Comparison of ENCODE assay signal across 13 cellular contexts in the genomic region with DNA sequence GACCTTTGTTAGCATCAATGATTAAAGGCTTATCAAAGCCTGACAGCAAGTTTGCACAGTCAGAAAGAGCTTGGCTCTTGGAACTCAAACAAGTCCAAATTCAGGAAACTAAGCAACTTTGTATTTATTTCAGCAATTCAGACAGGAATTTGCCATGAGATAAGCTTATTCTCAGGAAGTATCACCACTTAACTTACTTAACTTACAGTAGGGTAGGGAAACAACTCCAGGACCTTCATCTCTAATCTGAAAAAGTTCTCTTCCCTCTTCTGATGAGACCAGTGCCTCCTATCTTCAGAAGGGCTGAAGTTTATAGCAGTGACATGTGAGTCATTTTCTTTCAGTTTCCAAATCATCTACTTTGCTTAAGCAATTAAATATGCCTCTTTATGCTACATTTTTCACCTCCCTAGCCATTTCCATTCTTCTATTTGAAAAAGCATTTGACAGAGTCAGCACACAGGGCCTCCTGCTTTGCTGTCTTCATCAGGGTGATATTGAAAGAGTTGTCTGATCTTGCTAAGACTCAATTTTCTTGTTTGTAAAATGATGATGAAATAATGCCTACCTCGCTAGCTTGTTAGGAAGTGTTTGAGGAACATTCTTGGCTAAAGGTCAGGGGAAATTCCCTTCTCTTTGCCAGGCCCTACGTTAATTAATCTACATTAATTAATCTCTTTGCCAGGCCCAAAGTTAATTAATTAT.
DNase-seq lines count a peak whose midpoint lies in the region; ATAC-seq, FAIRE-seq and TF ChIP-seq lines count a peak whose summit lies in the region.
"Had no signal": no experiment of that assay in that cellular context is flagged by ENCODE, and none has a peak within 500 bp of the region (broad histone marks: within the 10 kb centered on the region; RNA-seq: fewer than 3 reads in every experiment).

No MANE protein-coding gene starts in this region.

- no peak overlapping the region for H3K4me3 Mint-ChIP-seq in WTC11

- no peaks in the 10 kb centered on the region for H3K4me1 Mint-ChIP-seq in WTC11

- H3K27me3 ChIP-seq in right atrium auricular region (no peaks in the 10 kb centered on the region), GM12878 (replicated peaks in 1 of 2; ENCODE audit: control insufficient read depth in 2 of 2, insufficient read depth in 2 of 2, low read length in 1 of 2) (no peaks in the 10 kb centered on the region), right cardiac atrium (ENCODE audit: control insufficient read depth, insufficient read depth) (no peaks in the 10 kb centered on the region), upper lobe of right lung (no peaks in the 10 kb centered on the region), aorta (ENCODE audit: control insufficient read depth in 1 of 2, insufficient read depth in 2 of 2, low read length in 1 of 2) (no peaks in the 10 kb centered on the region)
- H3K27me3 ChIP-seq: BLaER1 treated with 17β-estradiol and CSF1 and Interleukin-3, amounts not matched to agents 10 nM and 100 nM had no signal

- no peak for TF ChIP-seq RAD21 in GM12878 (IDR thresholded peaks at IDR 0.05; ENCODE audit: insufficient read depth, low read depth, low read length)

- no peak overlapping the region for H3K4me2 ChIP-seq in GM12878 (ENCODE audit: control insufficient read depth, insufficient read depth)

- ATAC-seq in left ventricle myocardium superior (peak; percentile 35), GM12878 (0 out of 3 replicates have a peak, but pooled peaks have one; percentile 21), right cardiac atrium (peak; percentile 65 to 74), upper lobe of right lung (no peak), aorta (ENCODE audit: low FRiP score) (no peak), WTC11 (no peak)

- no peaks in the 10 kb centered on the region for H3K36me3 Mint-ChIP-seq in WTC11

- H3K27ac ChIP-seq in right atrium auricular region: no peak overlapping the region
- no peak overlapping the region for H3K27ac ChIP-seq in GM12878 (ENCODE audit: control insufficient read depth, insufficient read depth)
- H3K27ac ChIP-seq in right cardiac atrium (ENCODE audit: low read length): no peak overlapping the region
- no peak overlapping the region for H3K27ac ChIP-seq in upper lobe of right lung
- no peak overlapping the region for H3K27ac ChIP-seq in aorta (ENCODE audit: low read depth in 1 of 2, low read length in 2 of 2)
- H3K27ac ChIP-seq: BLaER1 treated with 17β-estradiol and CSF1 and Interleukin-3, amounts not matched to agents 10 nM and 100 nM had no signal

- H3K9me3 ChIP-seq in right atrium auricular region (no peaks in the 10 kb centered on the region), GM12878 (replicated peaks; ENCODE audit: control insufficient read depth, insufficient read depth, low read length) (no peaks in the 10 kb centered on the region), right cardiac atrium (ENCODE audit: control insufficient read depth, low read length) (no peaks in the 10 kb centered on the region), upper lobe of right lung (no peaks in the 10 kb centered on the region), aorta (ENCODE audit: control insufficient read depth, low read length) (no peaks in the 10 kb centered on the region)
- H3K9me3 ChIP-seq: BLaER1 treated with 17β-estradiol and CSF1 and Interleukin-3, amounts not matched to agents 10 nM and 100 nM had no signal

- H3K36me3 ChIP-seq in right atrium auricular region (no peaks in the 10 kb centered on the region), GM12878 (ENCODE audit: control insufficient read depth in 2 of 2, insufficient read depth in 2 of 2, low read length in 1 of 2) (no peaks in the 10 kb centered on the region), upper lobe of right lung (no peaks in the 10 kb centered on the region), aorta (ENCODE audit: control insufficient read depth in 1 of 2, insufficient read depth in 2 of 2, low read length in 1 of 2) (no peaks in the 10 kb centered on the region)
- H3K36me3 ChIP-seq: BLaER1 treated with 17β-estradiol and CSF1 and Interleukin-3, amounts not matched to agents 10 nM and 100 nM had no signal

- H3K9me3 Mint-ChIP-seq in WTC11: peaks cover 7% of the 10 kb centered on the region; the same call in 1 of the 2 replicates

- RAD21 ChIA-PET in GM12878 (lab: Charles Lee; ENCODE audit: unreplicated experiment): no interaction called here

- no peak overlapping the region for H3K27ac Mint-ChIP-seq in WTC11

- TF ChIP-seq EP300 in GM12878 (IDR thresholded peaks at IDR 0.05; ENCODE audit: borderline replicate concordance in 1 of 2, control insufficient read depth in 1 of 2, low read depth in 2 of 2, low read length in 2 of 2): no peak

- no peaks in the 10 kb centered on the region for H4K20me1 ChIP-seq in GM12878 (ENCODE audit: control insufficient read depth, insufficient read depth)
- H4K20me1 ChIP-seq: BLaER1 treated with 17β-estradiol and CSF1 and Interleukin-3, amounts not matched to agents 10 nM and 100 nM had no signal

- no peaks in the 10 kb centered on the region for H3K27me3 Mint-ChIP-seq in WTC11 (ENCODE audit: low read depth)

- DNase-seq in left ventricle myocardium superior: no peak
- DNase-seq in right atrium auricular region (ENCODE audit: low spot score): no peak
- no peak for DNase-seq in GM12878 (ENCODE audit: low read depth, low spot score)
- no peak for DNase-seq in right cardiac atrium
- no peak for DNase-seq in upper lobe of right lung
- DNase-seq in aorta: no peak
- no peak for DNase-seq in iPS-NIHi11 (ENCODE audit: low spot score)
- no peak for DNase-seq in WTC11 (ENCODE audit: low spot score)
- DNase-seq: activated T-cell treated with anti-CD3 and anti-CD28 coated beads, Interleukin-2, amount 50 U/mL, for 48 hours; NCI-H82; stimulated activated naive CD4-positive, alpha-beta T cell treated with Interleukin-2 at 50 U/mL for 16 hours had no signal

- no peak for TF ChIP-seq POLR2A in GM12878 (IDR thresholded peaks at IDR 0.05; ENCODE audit: low read depth, low read length)

- in situ Hi-C loops in GM12878 (cut with MboI): no loop called here

- TF ChIP-seq CTCF in right atrium auricular region (IDR thresholded peaks at IDR 0.05) (peak in 1 of 2 donors; percentile 38), GM12878 (IDR thresholded peaks at IDR 0.05 in 2 of 3, conservative IDR thresholded peaks at IDR 0.05 in 1 of 3; ENCODE audit: control insufficient read depth in 2 of 3, extremely low read depth in 1 of 3, insufficient read depth in 1 of 3, low read depth in 3 of 3, low read length in 3 of 3) (0 out of 6 replicates have a peak, but pooled peaks of 1 of the 3 experiments have one; percentile 0), upper lobe of right lung (IDR thresholded peaks at IDR 0.05) (peak; percentile 21), WTC11 (IDR thresholded peaks at IDR 0.05) (no peak)

- no peaks in the 10 kb centered on the region for H3K79me2 ChIP-seq in GM12878 (ENCODE audit: control insufficient read depth, insufficient read depth, low read length)

- FAIRE-seq in GM12878 (lab: Jason Lieb, UNC): no peak

- H3K4me3 ChIP-seq in right atrium auricular region (no peak overlapping the region), GM12878 (no peak overlapping the region), right cardiac atrium (ENCODE audit: low read length) (no peak overlapping the region), upper lobe of right lung (no peak overlapping the region), aorta (ENCODE audit: low read length in 2 of 2) (no peak overlapping the region)
- H3K4me3 ChIP-seq: BLaER1 treated with 17β-estradiol and CSF1 and Interleukin-3, amounts not matched to agents 10 nM and 100 nM; lung had no signal

- POLR2A ChIA-PET in GM12878 (lab: Charles Lee): no interaction called here
- POLR2A ChIA-PET in WTC11 (lab: Charles Lee): interaction anchor here (0.6 kb wide), 1 partner anchor 22 kb away, joined by 3 read pairs; no protein-coding TSS in a partner anchor

- intact Hi-C loops in left ventricle myocardium superior (cut with micrococcal nuclease): no loop called here
- intact Hi-C loops in GM12878 (cut with micrococcal nuclease; ENCODE audit: unreplicated experiment): no loop called here
- intact Hi-C loops in right cardiac atrium (cut with DNase I): no loop called here
- intact Hi-C loops in upper lobe of right lung (cut with DNase I): no loop called here
- intact Hi-C loops in aorta (cut with DNase I): no loop called here

- no peak overlapping the region for H3K9ac ChIP-seq in GM12878 (ENCODE audit: control insufficient read depth, insufficient read depth, low read length)
- H3K9ac ChIP-seq: BLaER1 treated with 17β-estradiol and CSF1 and Interleukin-3, amounts not matched to agents 10 nM and 100 nM had no signal

- CTCF ChIA-PET in GM12878 (lab: Yijun Ruan, JAX) (interaction anchor here (1.0 kb wide), 1 partner anchor 29 kb away, joined by 3 read pairs; no protein-coding TSS in a partner anchor), WTC11 (lab: Charles Lee) (no interaction called here)

- no TSS peak for BruUV-seq in GM12878 (replicated peaks; lab: Mats Ljungman, UMichigan)

- WGBS in GM12878 (ENCODE audit: insufficient coverage, insufficient replicate concordance, low lambda C conversion rate, missing lambda C conversion rate): 0% methylated on average over 2 of the region's 2 CpGs
- WGBS in right cardiac atrium: 46% methylated on average over 2 of the region's 2 CpGs
- WGBS in aorta, 2 donors: 83 to 84% methylated on average over 2 of the region's 2 CpGs

- peaks cover 0 to 9% of the 10 kb centered on the region in 2 donors for H3K4me1 ChIP-seq in right atrium auricular region
- no peaks in the 10 kb centered on the region for H3K4me1 ChIP-seq in GM12878 (ENCODE audit: control insufficient read depth, insufficient read depth, low read length)
- H3K4me1 ChIP-seq in right cardiac atrium (ENCODE audit: control insufficient read depth, insufficient read depth, low read length): peaks cover 1% of the 10 kb centered on the region
- H3K4me1 ChIP-seq in upper lobe of right lung: peaks cover 5% of the 10 kb centered on the region
- no peaks in the 10 kb centered on the region for H3K4me1 ChIP-seq in aorta (ENCODE audit: control insufficient read depth in 1 of 2, insufficient read depth in 2 of 2, low read length in 2 of 2)

- SMC1A ChIA-PET in GM12878 (lab: Charles Lee; ENCODE audit: uncharacterized antibody, unreplicated experiment): no interaction called here

- no peak overlapping the region for H2AFZ ChIP-seq in GM12878 (ENCODE audit: control insufficient read depth, low read depth, low read length)

TF ChIP-seq in GM12878, 131 proteins besides CTCF, POLR2A, EP300 and RAD21:
- no peak for TF ChIP-seq MXI1 (IDR thresholded peaks at IDR 0.05; ENCODE audit: low read depth, low read length)
TF ChIP-seq in GM12878: peak in this region for 0.

TF ChIP-seq in WTC11, 78 proteins besides CTCF, POLR2A, EP300 and RAD21 (continues in another document):
- no peak for TF ChIP-seq CREB1 (CRISPR knock-in tag; IDR thresholded peaks at IDR 0.05)
- TF ChIP-seq TEAD1 (CRISPR knock-in tag; IDR thresholded peaks at IDR 0.05): no peak

Comparison
In these comparisons a context has a peak if more than half of its experiments do, and no peak if none do; other contexts are left out.
1. ATAC-seq: peak in left ventricle myocardium superior (single experiment), GM12878 (single experiment) and right cardiac atrium (2 of 2); none in upper lobe of right lung (single experiment), aorta (single experiment) and WTC11 (single experiment).